ENCODE assay signal across 2 cellular contexts in the genomic region with DNA sequence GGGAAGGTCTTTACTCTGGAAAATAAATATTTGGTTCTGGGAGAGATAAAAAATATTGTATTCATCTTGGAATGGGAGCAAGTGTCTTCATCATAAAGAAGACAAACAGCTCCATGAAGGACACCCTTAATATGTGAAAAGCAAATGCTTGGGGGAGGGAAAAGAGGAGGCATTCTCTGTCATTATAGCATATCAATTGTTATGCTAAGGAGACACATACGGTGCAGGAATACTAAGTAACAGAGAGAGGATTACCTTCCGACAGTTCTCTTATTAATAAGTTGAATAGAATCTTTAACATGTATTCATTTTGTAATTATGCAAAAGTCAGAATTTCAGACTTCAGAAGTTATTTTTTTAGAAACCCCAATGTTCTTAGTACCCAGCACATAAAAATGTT.
A peak's percentile ranks its signal among the peaks of the same experiment; 100 is the strongest.
TF ChIP-seq lines count a peak whose summit lies in the region.

No MANE protein-coding gene starts in this region.

TF ChIP-seq in HCT116, 20 proteins besides CTCF, POLR2A, EP300 and RAD21:
- TF ChIP-seq, protein P1, sequence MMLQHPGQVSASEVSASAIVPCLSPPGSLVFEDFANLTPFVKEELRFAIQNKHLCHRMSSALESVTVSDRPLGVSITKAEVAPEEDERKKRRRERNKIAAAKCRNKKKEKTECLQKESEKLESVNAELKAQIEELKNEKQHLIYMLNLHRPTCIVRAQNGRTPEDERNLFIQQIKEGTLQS (IDR thresholded peaks at IDR 0.05): no peak
- 0 out of 2 replicates have a peak, but pooled peaks have one; percentile 1 for TF ChIP-seq CEBPB (IDR thresholded peaks at IDR 0.05; ENCODE audit: low read depth)
TF ChIP-seq in HCT116: peak in this region for 1.

TF ChIP-seq in H1, 55 proteins besides CTCF, POLR2A, EP300 and RAD21:
- TF ChIP-seq POU5F1 (IDR thresholded peaks at IDR 0.05; ENCODE audit: low read depth, low read length) (0 out of 2 replicates have a peak, but pooled peaks have one; percentile 33), RNF2 (IDR thresholded peaks at IDR 0.05; ENCODE audit: borderline replicate concordance, low read depth, low read length, missing control alignments, poor library complexity, severe bottlenecking) (no peak), SUZ12 (IDR thresholded peaks at IDR 0.05; ENCODE audit: low read length) (no peak), BCL11A (IDR thresholded peaks at IDR 0.05; ENCODE audit: low read depth in 2 of 2, low read length in 2 of 2) (no peak)
